In the genomic region with DNA sequence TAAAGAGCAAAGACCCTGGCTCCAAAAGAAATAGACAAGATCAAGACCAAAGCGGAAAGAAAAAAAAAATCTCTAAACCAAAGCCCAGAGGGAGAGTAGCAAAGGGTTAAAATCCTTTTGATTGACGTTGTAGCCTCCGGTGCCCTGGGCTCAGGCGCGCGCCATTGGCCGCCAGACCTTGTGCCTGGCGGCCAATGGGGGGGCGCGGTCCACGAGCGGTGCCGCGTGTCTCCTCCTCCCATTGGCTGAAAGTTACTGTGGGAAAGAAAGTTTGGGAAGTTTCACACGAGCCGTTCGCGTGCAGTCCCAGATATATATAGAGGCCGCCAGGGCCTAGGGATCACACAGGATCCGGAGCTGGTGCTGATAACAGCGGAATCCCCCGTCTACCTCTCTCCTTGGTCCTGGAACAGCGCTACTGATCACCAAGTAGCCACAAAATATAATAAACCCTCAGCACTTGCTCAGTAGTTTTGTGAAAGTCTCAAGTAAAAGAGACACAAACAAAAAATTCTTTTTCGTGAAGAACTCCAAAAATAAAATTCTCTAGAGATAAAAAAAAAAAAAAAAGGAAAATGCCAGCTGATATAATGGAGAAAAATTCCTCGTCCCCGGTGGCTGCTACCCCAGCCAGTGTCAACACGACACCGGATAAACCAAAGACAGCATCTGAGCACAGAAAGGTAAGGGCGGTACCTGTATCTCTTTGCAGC, we compare ENCODE assay signal across 8 cellular contexts. TPM values are rescaled to one million over a fixed set of nuclear protein-coding genes. Genes with fewer than 3 reads are reported as not detected.
A peak's percentile ranks its signal among the peaks of the same experiment; 100 is the strongest.
DNase-seq lines count a peak whose midpoint lies in the region; ATAC-seq and TF ChIP-seq lines count a peak whose summit lies in the region.

A gene with protein sequence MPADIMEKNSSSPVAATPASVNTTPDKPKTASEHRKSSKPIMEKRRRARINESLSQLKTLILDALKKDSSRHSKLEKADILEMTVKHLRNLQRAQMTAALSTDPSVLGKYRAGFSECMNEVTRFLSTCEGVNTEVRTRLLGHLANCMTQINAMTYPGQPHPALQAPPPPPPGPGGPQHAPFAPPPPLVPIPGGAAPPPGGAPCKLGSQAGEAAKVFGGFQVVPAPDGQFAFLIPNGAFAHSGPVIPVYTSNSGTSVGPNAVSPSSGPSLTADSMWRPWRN (plus strand): TSS at position 343 of the 713 bp plus-strand sequence. CDS start 233 bp downstream, at position 576.

- H3K36me3 ChIP-seq in prostate gland = no peaks in the 10 kb centered on the region

- ATAC-seq in GM21447 (IDR thresholded peaks at IDR 0.05; ENCODE audit: unreplicated experiment) (peak; percentile 17), GM21786 (IDR thresholded peaks at IDR 0.05; ENCODE audit: unreplicated experiment) (no peak)

- TF ChIP-seq CTCF in prostate gland (IDR thresholded peaks at IDR 0.05) = peak in 1 of 4 experiments; percentile 37

- TF ChIP-seq POLR2A in prostate gland (IDR thresholded peaks at IDR 0.05) = peak; percentile 97

- peaks cover 4% of the 10 kb centered on the region for H3K4me1 ChIP-seq in prostate gland (replicated peaks)

- H3K9me3 ChIP-seq in prostate gland = no peaks in the 10 kb centered on the region

- no peaks in the 10 kb centered on the region for H3K27me3 ChIP-seq in prostate gland (replicated peaks; ENCODE audit: insufficient read depth)

- peak within 1 kb of the TSS; percentile 97 to 98 for H3K27ac ChIP-seq in prostate gland

- DNase-seq in D341Med (ENCODE audit: low spot score) (peak; percentile 93), NAMALWA (ENCODE audit: low spot score) (peak; percentile 94), SK-N-DZ (ENCODE audit: low spot score) (peak; percentile 88), brain pericyte (ENCODE audit: low read depth, low spot score) (peak; percentile 74), hypothalamus (lab: John Stamatoyannopoulos, UW) (peak in 45 of 51 donors; percentile 18 to 89 (median 76)), prostate gland (ENCODE audit: low spot score) (peak; percentile 96)

- intact Hi-C loops in prostate gland (cut with DNase I) = loop anchor here (2.0 kb wide), 1 partner anchor 355 kb away; no protein-coding TSS in a partner anchor

- peak within 1 kb of the TSS; percentile 60 to 71 for H3K4me3 ChIP-seq in prostate gland

- 1% methylated on average over 29 of the region's 29 CpGs for WGBS in prostate gland

RNA-seq across cellular contexts. Expression of the gene that starts here (rescaled TPM):
- polyA plus RNA-seq in SK-N-DZ (2014; cell fraction: cytosol; rRNA removed) = 0.14 and 0.22 TPM in 2 replicates
- polyA plus RNA-seq in SK-N-DZ (2014; cell fraction: nucleus; rRNA removed) = 0.09 and 1.9 TPM in 2 replicates
- 100 to 1,000 TPM in 1 of 2 donors, 10 to 100 TPM in 1; 92.4 to 174 TPM for total RNA-seq in prostate gland
